Comparison of ENCODE assay signal across 16 cellular contexts in genomic region chr4:2068198-2068470, GRCh38.
"Had no signal": no experiment of that assay in that cellular context is flagged by ENCODE, and none has a peak within 500 bp of the region (broad histone marks: within the 10 kb centered on the region; RNA-seq: fewer than 3 reads in every experiment).

No MANE protein-coding gene starts in this region.

- H3K36me3 ChIP-seq: neutrophil, tibial nerve had no signal

- H3K4me2 ChIP-seq: hepatocyte had no signal

- H3K79me2 ChIP-seq: hepatocyte had no signal

- H3K9me3 ChIP-seq: neutrophil, tibial nerve had no signal

- H3K4me3 Mint-ChIP-seq: activated naive CD8-positive, alpha-beta T cell; activated T-cell treated with anti-CD3 and anti-CD28 coated beads, Interleukin-2, amount 50 U/mL, for 4 hours had no signal

- H3K4me3 ChIP-seq: hepatocyte, skin epidermis, tibial nerve had no signal

- DNase-seq: activated CD4-positive, alpha-beta T cell treated with anti-CD3 and anti-CD28 coated beads, Interleukin-2, amount 50 U/mL, for 48 hours; activated gamma-delta T cell; activated T-cell treated with anti-CD3 and anti-CD28 coated beads, Interleukin-2, amount 50 U/mL, for 4 hours; islet precursor cell; mammary epithelial cell; stimulated activated CD4-positive, alpha-beta T cell treated with anti-CD3 and anti-CD28 coated beads, Interleukin-4, amount 100 ng/mL, for 4 hours; stimulated activated CD8-positive, alpha-beta memory T cell treated with anti-CD3 and anti-CD28 coated beads, Interleukin-4, amount 100 ng/mL, for 48 hours; stimulated activated naive CD4-positive, alpha-beta T cell treated with Interleukin-2 at 50 U/mL for 16 hours; T-helper 1 cell; T1000 had no signal

- H3K27me3 Mint-ChIP-seq: activated naive CD8-positive, alpha-beta T cell had no signal

- H3K27ac Mint-ChIP-seq: activated naive CD8-positive, alpha-beta T cell had no signal

- H3K9me3 Mint-ChIP-seq: activated T-cell treated with anti-CD3 and anti-CD28 coated beads, Interleukin-2, amount 50 U/mL, for 4 hours had no signal

- H3K27me3 ChIP-seq: dorsolateral prefrontal cortex, hepatocyte had no signal

- H3K36me3 Mint-ChIP-seq: activated naive CD8-positive, alpha-beta T cell had no signal

- H2AFZ ChIP-seq: hepatocyte had no signal

- H3K27ac ChIP-seq: hepatocyte, neutrophil, skin epidermis, tibial nerve had no signal
